15 cellular contexts compared by ENCODE assay signal in the genomic region with DNA sequence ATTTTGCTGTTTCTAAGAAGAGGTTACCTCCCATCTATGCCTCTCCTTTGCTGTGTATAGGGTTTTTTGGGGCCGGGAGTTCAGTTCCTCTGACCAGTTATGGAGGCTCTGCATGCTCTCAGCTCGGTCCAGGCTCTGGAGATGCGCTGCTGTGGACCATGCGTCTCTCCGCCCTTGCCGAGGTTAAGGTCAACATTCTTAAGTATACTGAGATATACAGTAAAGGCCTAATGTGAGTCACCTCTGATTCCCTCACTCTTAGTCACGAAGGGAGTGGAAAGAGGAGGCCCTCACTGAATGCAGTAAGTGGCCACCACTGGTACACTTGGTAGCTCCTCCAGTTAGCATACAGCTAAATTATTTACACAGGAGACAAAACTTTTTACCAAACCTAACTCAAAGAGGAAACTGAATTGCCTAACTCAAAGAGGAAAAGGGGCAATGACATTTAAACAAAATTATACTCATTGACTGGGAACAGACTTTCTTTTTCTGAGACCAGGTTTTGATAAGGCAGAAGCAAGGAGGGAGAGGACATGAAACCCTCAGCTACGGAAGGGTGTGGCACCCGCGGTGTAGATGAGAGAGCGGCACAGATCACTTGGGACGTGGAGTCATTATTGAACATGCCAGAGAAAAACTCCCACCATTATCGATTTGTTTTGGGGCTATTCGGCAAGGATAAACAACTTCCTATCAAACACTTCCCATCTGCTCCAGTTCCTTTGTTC.
A peak's percentile ranks its signal among the peaks of the same experiment; 100 is the strongest.
DNase-seq lines count a peak whose midpoint lies in the region; ATAC-seq, FAIRE-seq and TF ChIP-seq lines count a peak whose summit lies in the region.
"Had no signal": no experiment of that assay in that cellular context is flagged by ENCODE, and none has a peak within 500 bp of the region (broad histone marks: within the 10 kb centered on the region; RNA-seq: fewer than 3 reads in every experiment).

No MANE protein-coding gene starts in this region.

- H2AFZ ChIP-seq in PC-9 (0 out of 2 replicates have a peak overlapping the region, but pooled peaks have one; percentile 29), H1 (ENCODE audit: low read length) (no peak overlapping the region), osteoblast (ENCODE audit: low read length) (peak overlapping the region; percentile 39)

- no peak overlapping the region for H3K56ac ChIP-seq in H1 (replicated peaks; ENCODE audit: insufficient read length, low read depth, low read length)

- H3K27ac ChIP-seq in PC-9 (no peak overlapping the region), H1 (ENCODE audit: low read depth, low read length) (no peak overlapping the region), osteoblast (ENCODE audit: low read depth, low read length) (peak overlapping the region; percentile 72), psoas muscle (no peak overlapping the region)
- H3K27ac ChIP-seq: right atrium auricular region had no signal

- no peak overlapping the region for H2BK5ac ChIP-seq in H1 (ENCODE audit: low read depth, low read length)

- H2AK5ac ChIP-seq in H1 (ENCODE audit: low read depth, low read length), result no peak overlapping the region

- peak overlapping the region; percentile 80; the same call in 1 of the 2 replicates for H2BK20ac ChIP-seq in H1 (ENCODE audit: low read length)

- no peaks in the 10 kb centered on the region for H3K27me3 ChIP-seq in PC-9 (ENCODE audit: insufficient read depth, low read depth)
- no peaks in the 10 kb centered on the region for H3K27me3 ChIP-seq in H1 (replicated peaks in 1 of 4; ENCODE audit: control insufficient read depth in 3 of 4, extremely low read depth in 1 of 4, insufficient read depth in 3 of 4, low read length in 3 of 4)
- H3K27me3 ChIP-seq in osteoblast (ENCODE audit: insufficient read depth, low read length), result no peaks in the 10 kb centered on the region
- H3K27me3 ChIP-seq in psoas muscle (ENCODE audit: insufficient read depth in 3 of 3, low read length in 2 of 3), result no peaks in the 10 kb centered on the region
- H3K27me3 ChIP-seq: right atrium auricular region had no signal

- H3K9me3 ChIP-seq in PC-9 (ENCODE audit: insufficient read depth, low read depth) (no peaks in the 10 kb centered on the region), H1 (ENCODE audit: insufficient read depth in 2 of 2, low read depth in 1 of 2, low read length in 1 of 2) (no peaks in the 10 kb centered on the region; a peak in 1 of 4 replicates), osteoblast (ENCODE audit: low read depth, low read length) (no peaks in the 10 kb centered on the region), psoas muscle (no peaks in the 10 kb centered on the region)
- H3K9me3 ChIP-seq: right atrium auricular region had no signal

- no peaks in the 10 kb centered on the region for H3K23me2 ChIP-seq in H1 (ENCODE audit: low read depth, low read length)

- POLR2A ChIA-PET in PC-9 (lab: Charles Lee; ENCODE audit: unreplicated experiment) (interaction anchor here (0.6 kb wide), 1 partner anchor 10 kb away, joined by 3 read pairs; no protein-coding TSS in a partner anchor), H1 (lab: Charles Lee; ENCODE audit: partially characterized antibody) (no interaction called here)

- H2BK120ac ChIP-seq in H1 (replicated peaks; ENCODE audit: low read depth, low read length), result no peak overlapping the region

- no peaks in the 10 kb centered on the region for H4K20me1 ChIP-seq in PC-9 (ENCODE audit: insufficient read depth)
- no peaks in the 10 kb centered on the region for H4K20me1 ChIP-seq in H1 (replicated peaks in 1 of 2; ENCODE audit: control insufficient read depth in 1 of 2, insufficient read depth in 2 of 2, low read length in 2 of 2)
- H4K20me1 ChIP-seq in osteoblast (ENCODE audit: insufficient read depth, low read length), result no peaks in the 10 kb centered on the region

- H3K14ac ChIP-seq in H1 (ENCODE audit: insufficient read length), result no peak overlapping the region

- H3K4me2 ChIP-seq in PC-9 (peak overlapping the region; percentile 3; the same call in 1 of the 2 replicates), H1 (ENCODE audit: insufficient read depth in 1 of 2, low read depth in 2 of 2, low read length in 2 of 2) (no peak overlapping the region), osteoblast (ENCODE audit: insufficient read depth, low read length) (peak overlapping the region; percentile 20)

- TF ChIP-seq CTCF in PC-9 (conservative IDR thresholded peaks at IDR 0.05) (no peak), H1 (IDR thresholded peaks at IDR 0.05; ENCODE audit: control extremely low read depth in 1 of 3, insufficient read depth in 1 of 3, low read depth in 1 of 3, low read length in 3 of 3) (no peak), osteoblast (IDR thresholded peaks at IDR 0.05; ENCODE audit: extremely low read depth, low read depth, low read length) (no peak), psoas muscle (IDR thresholded peaks at IDR 0.05) (no peak)

- H3K4ac ChIP-seq in H1 (replicated peaks; ENCODE audit: insufficient read length, low read depth, low read length), result no peak overlapping the region

- no peak overlapping the region for H3K9ac ChIP-seq in H1 (replicated peaks in 1 of 4; ENCODE audit: extremely low read depth in 1 of 4, low read depth in 3 of 4, low read length in 3 of 4)

- H2BK15ac ChIP-seq in H1 (ENCODE audit: low read length), result no peak overlapping the region

- H3K23ac ChIP-seq in H1 (ENCODE audit: insufficient read length), result no peak overlapping the region

- no peak overlapping the region for H3K4me3 ChIP-seq in PC-9
- no peak overlapping the region for H3K4me3 ChIP-seq in H1 (ENCODE audit: extremely low read depth in 1 of 4, insufficient read depth in 2 of 4, low read depth in 3 of 4, low read length in 4 of 4)
- H3K4me3 ChIP-seq in osteoblast (ENCODE audit: insufficient read depth, low read length), result no peak overlapping the region
- no peak overlapping the region for H3K4me3 ChIP-seq in psoas muscle
- H3K4me3 ChIP-seq: right atrium auricular region had no signal

- CTCF ChIA-PET in PC-9 (lab: Charles Lee) (interaction anchor here (0.6 kb wide), 1 partner anchor 12 kb away, joined by 3 read pairs; no protein-coding TSS in a partner anchor), H1 (lab: Charles Lee; ENCODE audit: partially characterized antibody) (interaction anchor here (1.4 to 1.5 kb wide), 3 partner anchors 17 to 229 kb away, joined by 3 to 8 read pairs (median 3); no protein-coding TSS in a partner anchor)

- no peak overlapping the region for H4K8ac ChIP-seq in H1 (ENCODE audit: extremely low read depth, insufficient read depth, low read length)

- H3K9me2 ChIP-seq in PC-9 (ENCODE audit: insufficient read depth), result no peaks in the 10 kb centered on the region

- no peak for TF ChIP-seq EP300 in H1 (IDR thresholded peaks at IDR 0.05; ENCODE audit: borderline replicate concordance in 1 of 2, low read depth in 2 of 2, low read length in 2 of 2)

- no peak for TF ChIP-seq RAD21 in H1 (IDR thresholded peaks at IDR 0.05 in 1 of 2, conservative IDR thresholded peaks at IDR 0.05 in 1 of 2; ENCODE audit: low read depth in 2 of 2, low read length in 2 of 2)

- FAIRE-seq in H1 (lab: Jason Lieb, UNC), result no peak

- H3F3A ChIP-seq in PC-9 (ENCODE audit: insufficient read depth, low read depth), result 0 out of 2 replicates have a peak, but pooled peaks cover under 1% of the 10 kb centered on the region

- no TSS peak for BruUV-seq in PC-9 (replicated peaks; lab: Mats Ljungman, UMichigan)

- H3K36me3 ChIP-seq in PC-9 (ENCODE audit: low read depth), result no peaks in the 10 kb centered on the region
- no peaks in the 10 kb centered on the region for H3K36me3 ChIP-seq in H1 (ENCODE audit: control insufficient read depth in 2 of 4, insufficient read depth in 4 of 4, low read length in 3 of 4)
- H3K36me3 ChIP-seq in osteoblast (ENCODE audit: insufficient read depth, low read length), result no peaks in the 10 kb centered on the region
- H3K36me3 ChIP-seq in psoas muscle (ENCODE audit: insufficient read depth in 1 of 2, low read depth in 1 of 2), result no peaks in the 10 kb centered on the region
- H3K36me3 ChIP-seq: right atrium auricular region had no signal

- no peak for TF ChIP-seq POLR2A in H1 (IDR thresholded peaks at IDR 0.05; ENCODE audit: control extremely low read depth in 1 of 2, low read depth in 2 of 2, low read length in 2 of 2)

- H2BK12ac ChIP-seq in H1 (ENCODE audit: low read depth, low read length), result no peak overlapping the region

- no peaks in the 10 kb centered on the region for H3K79me2 ChIP-seq in PC-9 (ENCODE audit: low read depth)
- no peaks in the 10 kb centered on the region for H3K79me2 ChIP-seq in H1 (ENCODE audit: control insufficient read depth in 1 of 2, insufficient read depth in 2 of 2, low read length in 2 of 2)
- no peaks in the 10 kb centered on the region for H3K79me2 ChIP-seq in osteoblast (ENCODE audit: insufficient read depth, low read length)

- no peak for ATAC-seq in HG02798 (IDR thresholded peaks at IDR 0.05; ENCODE audit: poor library complexity, unreplicated experiment)
- no peak for ATAC-seq in psoas muscle
- ATAC-seq: natural killer cell treated with Interleukin-12 subunit alpha and Interleukin-12 subunit beta and Interleukin-15 and Interleukin-18, amount 100 ng/mL, for 72 hours had no signal

- DNase-seq in ELR (ENCODE audit: low read depth), result peak; percentile 98
- DNase-seq in PC-9, result peak in 1 of 2 experiments; percentile 65
- no peak for DNase-seq in H1 (ENCODE audit: low read depth in 1 of 2, low spot score in 2 of 2)
- peak; percentile 73 for DNase-seq in osteoblast (ENCODE audit: insufficient read length, low spot score, missing footprints)
- no peak for DNase-seq in midbrain (lab: John Stamatoyannopoulos, UW)
- DNase-seq in psoas muscle, result no peak
- no peak for DNase-seq in putamen (ENCODE audit: low spot score)
- DNase-seq: glutamatergic neuron; NCI-H69; SIG-M5; stimulated activated CD4-positive, alpha-beta T cell treated with anti-CD3 and anti-CD28 coated beads, Interleukin-4, amount 100 ng/mL, for 4 hours; stimulated activated naive CD4-positive, alpha-beta T cell had no signal

- H3K4me1 ChIP-seq in PC-9 (replicated peaks; ENCODE audit: insufficient read depth) (peaks cover 17% of the 10 kb centered on the region), H1 (replicated peaks in 1 of 4; ENCODE audit: control insufficient read depth in 3 of 4, insufficient read depth in 4 of 4, low read length in 3 of 4) (no peaks in the 10 kb centered on the region), osteoblast (ENCODE audit: insufficient read depth, low read length) (peaks cover 33% of the 10 kb centered on the region), psoas muscle (no peaks in the 10 kb centered on the region)
- H3K4me1 ChIP-seq: right atrium auricular region had no signal

- intact Hi-C loops in PC-9 (cut with micrococcal nuclease; ENCODE audit: unreplicated experiment) (no loop called here), psoas muscle (cut with DNase I) (no loop called here)

- no peak overlapping the region for H3K18ac ChIP-seq in H1 (ENCODE audit: extremely low read depth, low read length)

- WGBS in H1 (ENCODE audit: extremely low coverage in 1 of 2, insufficient coverage in 1 of 2, insufficient read length in 1 of 2, insufficient replicate concordance in 2 of 2, low coverage in 1 of 2, low lambda C conversion rate in 2 of 2, missing lambda C conversion rate in 1 of 2), 2 experiments, result 94% methylated on average over 14 of the region's 14 CpGs; no CpG with 5 or more reads in 1 of the 2 experiments
- 81 to 85% (median 83%) methylated on average over 14 of the region's 14 CpGs for WGBS in psoas muscle, 3 donors

- H4K5ac ChIP-seq in H1 (ENCODE audit: insufficient read length, low read depth, low read length), result no peak overlapping the region

- no peak overlapping the region for H4K91ac ChIP-seq in H1 (replicated peaks; ENCODE audit: insufficient read length, low read length)

- no peaks in the 10 kb centered on the region for H3K79me1 ChIP-seq in H1 (ENCODE audit: low read depth, low read length)

Comparison
In these comparisons a context has a peak if more than half of its experiments do, and no peak if none do; other contexts are left out.
1. DNase-seq: peak in ELR (single experiment) and osteoblast (single experiment); none in H1 (0 of 2), midbrain (single experiment), psoas muscle (0 of 2) and putamen (single experiment).
2. H3K4me2 ChIP-seq: peak in PC-9 (single experiment) and osteoblast (single experiment); none in H1 (0 of 2).